Comparison of ENCODE assay signal across 23 cellular contexts in genomic region chr9:24218656-24219055, GRCh38.
DNase-seq lines count a peak whose midpoint lies in the region; ATAC-seq and TF ChIP-seq lines count a peak whose summit lies in the region.
"Had no signal": no experiment of that assay in that cellular context is flagged by ENCODE, and none has a peak within 500 bp of the region (broad histone marks: within the 10 kb centered on the region; RNA-seq: fewer than 3 reads in every experiment).

No MANE protein-coding gene starts in this region.

- no peak for TF ChIP-seq POLR2A in breast epithelium (IDR thresholded peaks at IDR 0.05)
- no peak for TF ChIP-seq POLR2A in tibial nerve (IDR thresholded peaks at IDR 0.05)

- H3K27me3 ChIP-seq in breast epithelium (no peaks in the 10 kb centered on the region), RWPE2 (ENCODE audit: insufficient read depth, poor library complexity, severe bottlenecking) (no peaks in the 10 kb centered on the region), tibial nerve (no peaks in the 10 kb centered on the region)
- H3K27me3 ChIP-seq: Peyer's patch had no signal

- TF ChIP-seq EP300 in tibial nerve (IDR thresholded peaks at IDR 0.05) = no peak

- no peak overlapping the region for H3K4me3 ChIP-seq in breast epithelium
- no peak overlapping the region for H3K4me3 ChIP-seq in RWPE2 (ENCODE audit: severe bottlenecking)
- no peak overlapping the region for H3K4me3 ChIP-seq in epithelial cell of esophagus (ENCODE audit: low read length)
- H3K4me3 ChIP-seq in tibial nerve = no peak overlapping the region
- H3K4me3 ChIP-seq: Peyer's patch, SK-N-MC had no signal

- no peaks in the 10 kb centered on the region for H3K27me3 Mint-ChIP-seq in MCF 10A (ENCODE audit: insufficient read depth, unreplicated experiment)
- no peaks in the 10 kb centered on the region for H3K27me3 Mint-ChIP-seq in activated CD8-positive, alpha-beta T cell treated with anti-CD3 and anti-CD28 coated beads, Interleukin-2, amount 10 ng/mL, durations not matched to agents 7 days and 5 days (ENCODE audit: low read depth)
- H3K27me3 Mint-ChIP-seq: B cell; CD4-positive, alpha-beta T cell had no signal

- DNase-seq in MCF 10A (ENCODE audit: unreplicated experiment) (peak; percentile 76), breast epithelium (ENCODE audit: low spot score in 2 of 2) (no peak), RWPE2 (ENCODE audit: low spot score) (peak; percentile 54), epithelial cell of esophagus (ENCODE audit: low read depth) (peak; percentile 42), NCI-H510A (lab: John Stamatoyannopoulos, UW) (no peak), tibial nerve (ENCODE audit: low spot score in 2 of 2) (no peak)
- no peak for DNase-seq in activated CD8-positive, alpha-beta T cell treated with anti-CD3 and anti-CD28 coated beads, Interleukin-2, amount 10 ng/mL, durations not matched to agents 7 days and 5 days
- DNase-seq: 8988T; CD4-positive, alpha-beta T cell; GF-D8; H7; KBM-7; NCI-H1048; NCI-H1436; NCI-H1930; NCI-H345; NCI-H526 treated with DMSO at 0.1 percent for 48 hours; Peyer's patch; SHP77 had no signal

- H3K4me1 ChIP-seq in breast epithelium (no peaks in the 10 kb centered on the region), RWPE2 (ENCODE audit: insufficient read depth, poor library complexity, severe bottlenecking) (peaks cover 5% of the 10 kb centered on the region), tibial nerve (no peaks in the 10 kb centered on the region)
- H3K4me1 ChIP-seq: Peyer's patch had no signal

- no TSS peak for BruUV-seq in MCF 10A (replicated peaks; lab: Mats Ljungman, UMichigan)

- H3K36me3 ChIP-seq in breast epithelium (no peaks in the 10 kb centered on the region), RWPE2 (ENCODE audit: low read depth) (no peaks in the 10 kb centered on the region), tibial nerve (no peaks in the 10 kb centered on the region)
- H3K36me3 ChIP-seq: Peyer's patch had no signal

- POLR2A ChIA-PET in MCF 10A (lab: Yijun Ruan, JAX) = no interaction called here
- POLR2A ChIA-PET in activated CD8-positive, alpha-beta T cell treated with anti-CD3 and anti-CD28 coated beads, Interleukin-2, amount 10 ng/mL, durations not matched to agents 7 days and 5 days (lab: Charles Lee) = no interaction called here

- 61 to 76% methylated on average over 2 of the region's 2 CpGs for WGBS in tibial nerve, 2 donors

- H3K9me3 Mint-ChIP-seq in MCF 10A (ENCODE audit: unreplicated experiment) = no peaks in the 10 kb centered on the region
- H3K9me3 Mint-ChIP-seq in activated CD8-positive, alpha-beta T cell treated with anti-CD3 and anti-CD28 coated beads, Interleukin-2, amount 10 ng/mL, durations not matched to agents 7 days and 5 days (ENCODE audit: insufficient read depth) = no peaks in the 10 kb centered on the region

- H3K27ac ChIP-seq in breast epithelium (no peak overlapping the region), RWPE2 (ENCODE audit: poor library complexity, severe bottlenecking) (peak overlapping the region; percentile 83), tibial nerve (no peak overlapping the region)
- H3K27ac ChIP-seq: Peyer's patch, SK-N-MC had no signal

- H3K9me3 ChIP-seq in breast epithelium (no peaks in the 10 kb centered on the region), RWPE2 (ENCODE audit: severe bottlenecking) (no peaks in the 10 kb centered on the region), tibial nerve (no peaks in the 10 kb centered on the region)
- H3K9me3 ChIP-seq: Peyer's patch had no signal

- no peak for TF ChIP-seq CTCF in MCF 10A (IDR thresholded peaks at IDR 0.05; ENCODE audit: unreplicated experiment)
- TF ChIP-seq CTCF in breast epithelium (IDR thresholded peaks at IDR 0.05) = no peak
- TF ChIP-seq CTCF in RWPE2 (IDR thresholded peaks at IDR 0.05; ENCODE audit: poor library complexity, severe bottlenecking) = no peak
- TF ChIP-seq CTCF in epithelial cell of esophagus (IDR thresholded peaks at IDR 0.05; ENCODE audit: insufficient read depth, low read depth, low read length, missing control alignments) = no peak
- TF ChIP-seq CTCF in tibial nerve (IDR thresholded peaks at IDR 0.05) = no peak

- peak; percentile 97 for ATAC-seq in RWPE2 (ENCODE audit: low read depth)
- no peak for ATAC-seq in GM18502 (IDR thresholded peaks at IDR 0.05; ENCODE audit: poor library complexity, unreplicated experiment)
- ATAC-seq in activated CD8-positive, alpha-beta T cell treated with anti-CD3 and anti-CD28 coated beads, Interleukin-2, amount 10 ng/mL, durations not matched to agents 7 days and 5 days = no peak
- ATAC-seq: HepG2 had no signal

- no peak overlapping the region for H3K4me3 Mint-ChIP-seq in MCF 10A (ENCODE audit: unreplicated experiment)
- no peak overlapping the region for H3K4me3 Mint-ChIP-seq in activated CD8-positive, alpha-beta T cell treated with anti-CD3 and anti-CD28 coated beads, Interleukin-2, amount 10 ng/mL, durations not matched to agents 7 days and 5 days
- H3K4me3 Mint-ChIP-seq: B cell; CD4-positive, alpha-beta T cell had no signal

- intact Hi-C loops in MCF 10A (cut with micrococcal nuclease) (no loop called here), breast epithelium (cut with DNase I; ENCODE audit: low total_unique reads) (no loop called here)

- no peaks in the 10 kb centered on the region for H3K4me1 Mint-ChIP-seq in MCF 10A (ENCODE audit: insufficient read depth, unreplicated experiment)
- H3K4me1 Mint-ChIP-seq in activated CD8-positive, alpha-beta T cell treated with anti-CD3 and anti-CD28 coated beads, Interleukin-2, amount 10 ng/mL, durations not matched to agents 7 days and 5 days (ENCODE audit: low read depth) = no peaks in the 10 kb centered on the region
- H3K4me1 Mint-ChIP-seq: B cell had no signal

- CTCF ChIA-PET in MCF 10A (lab: Yijun Ruan, JAX) = no interaction called here
- CTCF ChIA-PET in activated CD8-positive, alpha-beta T cell treated with anti-CD3 and anti-CD28 coated beads, Interleukin-2, amount 10 ng/mL, durations not matched to agents 7 days and 5 days (lab: Charles Lee) = no interaction called here

- no peak overlapping the region for H3K27ac Mint-ChIP-seq in MCF 10A (ENCODE audit: low read depth, unreplicated experiment)
- no peak overlapping the region for H3K27ac Mint-ChIP-seq in activated CD8-positive, alpha-beta T cell treated with anti-CD3 and anti-CD28 coated beads, Interleukin-2, amount 10 ng/mL, durations not matched to agents 7 days and 5 days
- H3K27ac Mint-ChIP-seq: B cell; CD4-positive, alpha-beta T cell had no signal

- no peaks in the 10 kb centered on the region for H3K36me3 Mint-ChIP-seq in MCF 10A (ENCODE audit: insufficient read depth, unreplicated experiment)
- no peaks in the 10 kb centered on the region for H3K36me3 Mint-ChIP-seq in activated CD8-positive, alpha-beta T cell treated with anti-CD3 and anti-CD28 coated beads, Interleukin-2, amount 10 ng/mL, durations not matched to agents 7 days and 5 days (ENCODE audit: low read depth)

Comparison
In these comparisons a context has a peak if more than half of its experiments do, and no peak if none do; other contexts are left out.
1. DNase-seq: peak in MCF 10A (single experiment), RWPE2 (single experiment) and epithelial cell of esophagus (single experiment); none in breast epithelium (0 of 2), NCI-H510A (single experiment), tibial nerve (0 of 2) and activated CD8-positive, alpha-beta T cell treated with anti-CD3 and anti-CD28 coated beads, Interleukin-2, amount 10 ng/mL, durations not matched to agents 7 days and 5 days (single experiment).